Comparison of ENCODE assay signal across 31 cellular contexts in genomic region chr13:112519517-112520060, GRCh38.
"Had no signal": no experiment of that assay in that cellular context is flagged by ENCODE, and none has a peak within 500 bp of the region (broad histone marks: within the 10 kb centered on the region; RNA-seq: fewer than 3 reads in every experiment).

No MANE protein-coding gene starts in this region.

- H3K27me3 Mint-ChIP-seq: naive thymus-derived CD8-positive, alpha-beta T cell; natural killer cell treated with Interleukin-12 subunit alpha and Interleukin-12 subunit beta and Interleukin-15 and Interleukin-18, amount 100 ng/mL, for 72 hours; progenitor cell of endocrine pancreas; stimulated activated memory B cell treated with anti-CD40 and anti-IgM and Interleukin-4, amounts not matched to agents 10 μg/mL and 1 μg/mL and 100 μg/mL, for 72 hours; stimulated activated naive CD8-positive, alpha-beta T cell treated with anti-CD3 and anti-CD28 coated beads, Interleukin-15, amount 100 ng/mL, for 72 hours had no signal

- ATAC-seq: naive thymus-derived CD8-positive, alpha-beta T cell; natural killer cell treated with Interleukin-12 subunit alpha and Interleukin-12 subunit beta and Interleukin-15 and Interleukin-18, amount 100 ng/mL, for 72 hours; psoas muscle; right cardiac atrium; sciatic nerve; stimulated activated memory B cell treated with anti-CD40 and anti-IgM and Interleukin-4, amounts not matched to agents 10 μg/mL and 1 μg/mL and 100 μg/mL, for 72 hours; stimulated activated naive CD8-positive, alpha-beta T cell treated with anti-CD3 and anti-CD28 coated beads, Interleukin-15, amount 100 ng/mL, for 72 hours; stimulated activated naive CD8-positive, alpha-beta T cell treated with anti-CD3 and anti-CD28 coated beads, Interleukin-15, Interleukin-2, amounts not matched to agents 100 U/mL and 50 U/mL, for 24 hours had no signal

- H3K27ac Mint-ChIP-seq: naive thymus-derived CD8-positive, alpha-beta T cell; natural killer cell treated with Interleukin-12 subunit alpha and Interleukin-12 subunit beta and Interleukin-15 and Interleukin-18, amount 100 ng/mL, for 72 hours; nephron progenitor cell; progenitor cell of endocrine pancreas; stimulated activated memory B cell treated with anti-CD40 and anti-IgM and Interleukin-4, amounts not matched to agents 10 μg/mL and 1 μg/mL and 100 μg/mL, for 72 hours; stimulated activated naive CD8-positive, alpha-beta T cell treated with anti-CD3 and anti-CD28 coated beads, Interleukin-15, amount 100 ng/mL, for 72 hours had no signal

- H3K9ac ChIP-seq: parathyroid adenoma had no signal

- H3K27ac ChIP-seq: ovary, parathyroid adenoma, psoas muscle, skin epidermis, spleen, suprapubic skin, testis, tibial artery, transverse colon, upper lobe of left lung, uterus had no signal

- H2AFZ ChIP-seq: parathyroid adenoma had no signal

- H3K36me3 ChIP-seq: ovary, uterus had no signal

- H3K27me3 ChIP-seq: ovary, spleen, suprapubic skin, testis, tibial artery, transverse colon, upper lobe of left lung, uterus had no signal

- H3K79me2 ChIP-seq: parathyroid adenoma had no signal

- H3K4me2 ChIP-seq: smooth muscle cell had no signal

- H3K4me1 Mint-ChIP-seq: naive thymus-derived CD8-positive, alpha-beta T cell; nephron progenitor cell; neural crest cell; stimulated activated memory B cell treated with anti-CD40 and anti-IgM and Interleukin-4, amounts not matched to agents 10 μg/mL and 1 μg/mL and 100 μg/mL, for 72 hours; stimulated activated naive CD8-positive, alpha-beta T cell treated with anti-CD3 and anti-CD28 coated beads, Interleukin-15, amount 100 ng/mL, for 72 hours had no signal

- H3K4me1 ChIP-seq: parathyroid adenoma, psoas muscle, spleen, suprapubic skin, testis, tibial artery, transverse colon, upper lobe of left lung, uterus had no signal

- H3K9me3 ChIP-seq: ovary, psoas muscle, spleen, suprapubic skin, testis, tibial artery, transverse colon, upper lobe of left lung, uterus had no signal

- H3K9me3 Mint-ChIP-seq: naive thymus-derived CD8-positive, alpha-beta T cell; natural killer cell treated with Interleukin-12 subunit alpha and Interleukin-12 subunit beta and Interleukin-15 and Interleukin-18, amount 100 ng/mL, for 72 hours; nephron progenitor cell; neural crest cell; stimulated activated memory B cell treated with anti-CD40 and anti-IgM and Interleukin-4, amounts not matched to agents 10 μg/mL and 1 μg/mL and 100 μg/mL, for 72 hours; stimulated activated naive CD8-positive, alpha-beta T cell treated with anti-CD3 and anti-CD28 coated beads, Interleukin-15, amount 100 ng/mL, for 72 hours had no signal

- H3K4me3 Mint-ChIP-seq: naive thymus-derived CD8-positive, alpha-beta T cell; natural killer cell treated with Interleukin-12 subunit alpha and Interleukin-12 subunit beta and Interleukin-15 and Interleukin-18, amount 100 ng/mL, for 72 hours; nephron progenitor cell; neural crest cell; stimulated activated memory B cell treated with anti-CD40 and anti-IgM and Interleukin-4, amounts not matched to agents 10 μg/mL and 1 μg/mL and 100 μg/mL, for 72 hours; stimulated activated naive CD8-positive, alpha-beta T cell treated with anti-CD3 and anti-CD28 coated beads, Interleukin-15, amount 100 ng/mL, for 72 hours had no signal

- H3K4me3 ChIP-seq: ovary, psoas muscle, skin epidermis, smooth muscle cell, spleen, suprapubic skin, testis, tibial artery, transverse colon, upper lobe of left lung, uterus had no signal

- DNase-seq: naive thymus-derived CD8-positive, alpha-beta T cell; nephron progenitor cell; occipital lobe; ovary; posterior cingulate gyrus; psoas muscle; right cardiac atrium; spleen; stimulated activated CD4-positive, alpha-beta T cell treated with anti-CD3 and anti-CD28 coated beads, Interleukin-12 subunit alpha, Interleukin-12 subunit beta, amount 100 ng/mL, for 4 hours; stimulated activated CD4-positive, alpha-beta T cell treated with anti-CD3 and anti-CD28 coated beads, Interleukin-1b, Interleukin-23, amount 100 ng/mL, for 48 hours; stimulated activated CD4-positive, alpha-beta T cell treated with anti-CD3 and anti-CD28 coated beads, Interleukin-4, amount 100 ng/mL, for 1 hour; stimulated activated CD4-positive, alpha-beta T cell treated with anti-CD3 and anti-CD28 coated beads, Interleukin-4, amount 100 ng/mL, for 4 hours; stimulated activated CD8-positive, alpha-beta memory T cell treated with anti-CD3 and anti-CD28 coated beads, Interleukin-4, amount 100 ng/mL, for 48 hours; stimulated activated naive CD4-positive, alpha-beta T cell; stimulated activated naive CD8-positive, alpha-beta T cell treated with anti-CD3 and anti-CD28 coated beads, Interleukin-15, amount 100 ng/mL, for 72 hours; stimulated activated naive CD8-positive, alpha-beta T cell treated with anti-CD3 and anti-CD28 coated beads, Interleukin-15, Interleukin-2, amounts not matched to agents 100 U/mL and 50 U/mL, for 24 hours; substantia nigra; testis; tibial artery; transverse colon; uterus had no signal

- H3K36me3 Mint-ChIP-seq: natural killer cell treated with Interleukin-12 subunit alpha and Interleukin-12 subunit beta and Interleukin-15 and Interleukin-18, amount 100 ng/mL, for 72 hours had no signal
